ENCODE assay signal across 8 cellular contexts in genomic region chr6:6661684-6662083, GRCh38.
DNase-seq lines count a peak whose midpoint lies in the region; ATAC-seq and TF ChIP-seq lines count a peak whose summit lies in the region.

No MANE protein-coding gene starts in this region.

- DNase-seq in NCI-H2196 (lab: John Stamatoyannopoulos, UW; ENCODE audit: unreplicated experiment) (peak; percentile 33), NCI-H2196 treated with DMSO at 0.1 percent for 48 hours (lab: John Stamatoyannopoulos, UW; ENCODE audit: unreplicated experiment) (no peak), OCI-M1 (lab: John Stamatoyannopoulos, UW) (peak; percentile 86), heart left ventricle (peak in 4 of 5 donors; percentile 59 to 82 (median 72)), dedifferentiated amniotic fluid mesenchymal stem cell (ENCODE audit: extremely low spot score) (no peak)

- H3K36me3 ChIP-seq in heart left ventricle: no peaks in the 10 kb centered on the region
- H3K36me3 ChIP-seq in subcutaneous abdominal adipose tissue (ENCODE audit: control insufficient read depth in 5 of 5, insufficient read depth in 5 of 5, low read length in 5 of 5): no peaks in the 10 kb centered on the region

- peak overlapping the region in 1 of 5 donors; percentile 6 for H3K9ac ChIP-seq in subcutaneous abdominal adipose tissue (ENCODE audit: low read length in 5 of 5)

- TF ChIP-seq POLR2A in heart left ventricle (IDR thresholded peaks at IDR 0.05): no peak

- TF ChIP-seq CTCF in heart left ventricle (IDR thresholded peaks at IDR 0.05): no peak

- H3K27me3 ChIP-seq in heart left ventricle (no peaks in the 10 kb centered on the region), subcutaneous abdominal adipose tissue (ENCODE audit: control insufficient read depth in 5 of 5, insufficient read depth in 4 of 5, low read length in 5 of 5) (no peaks in the 10 kb centered on the region)

- H3K4me1 ChIP-seq in heart left ventricle: peaks cover 0 to 76% (median 33%) of the 10 kb centered on the region in 12 donors
- H3K4me1 ChIP-seq in subcutaneous abdominal adipose tissue (ENCODE audit: control insufficient read depth in 5 of 5, insufficient read depth in 5 of 5, low read length in 5 of 5): peaks cover 4 to 67% (median 46%) of the 10 kb centered on the region in 5 donors

- WGBS in heart left ventricle, 4 donors: 6 to 24% (median 16%) methylated on average over 3 of the region's 3 CpGs

- no peaks in the 10 kb centered on the region for H3K9me3 ChIP-seq in heart left ventricle
- H3K9me3 ChIP-seq in subcutaneous abdominal adipose tissue (ENCODE audit: control insufficient read depth in 5 of 5, low read length in 5 of 5): peaks cover 0 to 2% (median 0%) of the 10 kb centered on the region in 5 donors

- peak overlapping the region in 10 of 12 donors; percentile 18 to 91 (median 58) for H3K27ac ChIP-seq in heart left ventricle
- H3K27ac ChIP-seq in subcutaneous abdominal adipose tissue (ENCODE audit: low read depth, low read length): peak overlapping the region; percentile 66

- ATAC-seq in heart left ventricle (peak; percentile 71 to 80 (median 73)), GM21619 (IDR thresholded peaks at IDR 0.05; ENCODE audit: unreplicated experiment) (no peak), GM19324 (IDR thresholded peaks at IDR 0.05; ENCODE audit: low FRiP score, unreplicated experiment) (no peak)

- intact Hi-C loops in heart left ventricle (cut with DNase I): loop anchor here in 3 of 10 donors (2.0 to 10.0 kb wide), 2 partner anchors 69 to 97 kb away; no protein-coding TSS in a partner anchor

- H3K4me3 ChIP-seq in heart left ventricle (no peak overlapping the region), subcutaneous abdominal adipose tissue (ENCODE audit: low read depth in 1 of 5, low read length in 5 of 5) (peak overlapping the region in 1 of 5 donors; percentile 15)

Comparison
In these comparisons a context has a peak if more than half of its experiments do, and no peak if none do; other contexts are left out.
1. DNase-seq: peak in NCI-H2196 (single experiment), OCI-M1 (single experiment) and heart left ventricle (4 of 5); none in NCI-H2196 treated with DMSO at 0.1 percent for 48 hours (single experiment) and dedifferentiated amniotic fluid mesenchymal stem cell (single experiment).
2. ATAC-seq: peak in heart left ventricle (4 of 4); none in GM21619 (single experiment) and GM19324 (single experiment).